ENCODE assay signal across 8 cellular contexts in genomic region chr17:80605326-80606066, GRCh38.
DNase-seq lines count a peak whose midpoint lies in the region; FAIRE-seq and TF ChIP-seq lines count a peak whose summit lies in the region.

No MANE protein-coding gene starts in this region.

- 91% methylated on average over 16 of the region's 16 CpGs for WGBS in prostate gland

- TF ChIP-seq POLR2A in H54 (IDR thresholded peaks at IDR 0.05; ENCODE audit: low read depth, low read length): no peak
- no peak for TF ChIP-seq POLR2A in prostate gland (IDR thresholded peaks at IDR 0.05)

- FAIRE-seq in H54 (lab: Jason Lieb, UNC): no peak
- FAIRE-seq in kidney (lab: Jason Lieb, UNC): no peak

- TF ChIP-seq CTCF in GM12875 (IDR thresholded peaks at IDR 0.05; ENCODE audit: borderline replicate concordance, insufficient read depth, low read depth, low read length): no peak
- TF ChIP-seq CTCF in kidney (IDR thresholded peaks at IDR 0.05; ENCODE audit: borderline replicate concordance, extremely low read depth, insufficient read depth): no peak
- no peak for TF ChIP-seq CTCF in prostate gland (IDR thresholded peaks at IDR 0.05)

- H3K36me3 ChIP-seq in kidney (ENCODE audit: control insufficient read depth in 1 of 2, insufficient read depth in 2 of 2, low read length in 2 of 2) (no peaks in the 10 kb centered on the region), prostate gland (no peaks in the 10 kb centered on the region)

- H3K9ac ChIP-seq in kidney (ENCODE audit: low read length in 2 of 2): no peak overlapping the region

- H3K4me3 ChIP-seq in GM12875 (ENCODE audit: low read depth, low read length) (peak overlapping the region; percentile 6), kidney (ENCODE audit: low read length in 2 of 2) (no peak overlapping the region), prostate gland (no peak overlapping the region)

- H3K27me3 ChIP-seq in prostate gland (replicated peaks; ENCODE audit: insufficient read depth): no peaks in the 10 kb centered on the region

- intact Hi-C loops in kidney (cut with DNase I): no loop called here
- intact Hi-C loops in prostate gland (cut with DNase I): no loop called here

- H3K4me1 ChIP-seq in kidney (ENCODE audit: control insufficient read depth in 1 of 2, insufficient read depth in 1 of 2, low read depth in 1 of 2, low read length in 2 of 2) (no peaks in the 10 kb centered on the region), prostate gland (replicated peaks) (no peaks in the 10 kb centered on the region)

- H3K9me3 ChIP-seq in kidney (ENCODE audit: control insufficient read depth in 1 of 2, low read length in 2 of 2): no peaks in the 10 kb centered on the region
- H3K9me3 ChIP-seq in prostate gland: no peaks in the 10 kb centered on the region

- peak; percentile 65 for DNase-seq in H54 (ENCODE audit: insufficient read length, low spot score)
- DNase-seq in RKO (ENCODE audit: low spot score): peak; percentile 28
- DNase-seq in amniotic epithelial cell (ENCODE audit: low read depth): peak; percentile 86
- DNase-seq in stimulated activated CD4-positive, alpha-beta T cell treated with anti-CD3 and anti-CD28 coated beads, TNF-alpha, amount 100 ng/mL, for 1 hour (ENCODE audit: low read depth in 3 of 3, low spot score in 1 of 3): peak in 2 of 3 donors; percentile 11 to 25
- DNase-seq in kidney: no peak
- DNase-seq in NCI-H187 treated with DMSO at 0.1 percent for 48 hours (lab: John Stamatoyannopoulos, UW): no peak
- no peak for DNase-seq in prostate gland (ENCODE audit: low spot score)

- H3K27ac ChIP-seq in kidney (ENCODE audit: low read depth in 2 of 2, low read length in 2 of 2) (no peak overlapping the region), prostate gland (no peak overlapping the region)

Comparison
In these comparisons a context has a peak if more than half of its experiments do, and no peak if none do; other contexts are left out.
1. DNase-seq: peak in H54 (single experiment), RKO (single experiment), amniotic epithelial cell (single experiment) and stimulated activated CD4-positive, alpha-beta T cell treated with anti-CD3 and anti-CD28 coated beads, TNF-alpha, amount 100 ng/mL, for 1 hour (2 of 3); none in kidney (single experiment), NCI-H187 treated with DMSO at 0.1 percent for 48 hours (single experiment) and prostate gland (single experiment).